In genomic region chr9:96884443-96884842, GRCh38 we compare ENCODE assay signal across 11 cellular contexts. TPM values are rescaled to one million over a fixed set of nuclear protein-coding genes. Genes with fewer than 3 reads are reported as not detected.
DNase-seq lines count a peak whose midpoint lies in the region; ATAC-seq and TF ChIP-seq lines count a peak whose summit lies in the region.
"Had no signal": no experiment of that assay in that cellular context is flagged by ENCODE, and none has a peak within 500 bp of the region (broad histone marks: within the 10 kb centered on the region; RNA-seq: fewer than 3 reads in every experiment).

No MANE protein-coding gene starts in this region.

- H3K4me1 ChIP-seq in stomach, result no peaks in the 10 kb centered on the region

- no peaks in the 10 kb centered on the region for H3K9me3 ChIP-seq in stomach

- peaks cover 4% of the 10 kb centered on the region for H3K4me1 Mint-ChIP-seq in activated CD8-positive, alpha-beta T cell treated with anti-CD3 and anti-CD28 coated beads for 36 hours (ENCODE audit: low read depth)
- H3K4me1 Mint-ChIP-seq in activated CD8-positive, alpha-beta T cell treated with anti-CD3 and anti-CD28 coated beads, Interleukin-2, amount 10 ng/mL, durations not matched to agents 7 days and 5 days (ENCODE audit: low read depth), result no peaks in the 10 kb centered on the region
- peaks cover 7% of the 10 kb centered on the region for H3K4me1 Mint-ChIP-seq in activated T-helper 2 cell treated with anti-CD3 and anti-CD28 coated beads, Interferon-gamma antibody, Interleukin-2, Interleukin-4, amounts not matched to agents 10 μg/mL and 5 μg/mL and 100 μg/mL, durations not matched to agents 14 hours and 24 hours and 36 hours (ENCODE audit: low read depth)
- H3K4me1 Mint-ChIP-seq: brain had no signal

- H3K36me3 Mint-ChIP-seq in activated CD8-positive, alpha-beta T cell treated with anti-CD3 and anti-CD28 coated beads for 36 hours (ENCODE audit: low read depth), result peaks cover 11% of the 10 kb centered on the region
- H3K36me3 Mint-ChIP-seq in activated CD8-positive, alpha-beta T cell treated with anti-CD3 and anti-CD28 coated beads, Interleukin-2, amount 10 ng/mL, durations not matched to agents 7 days and 5 days (ENCODE audit: low read depth), result peaks cover 5% of the 10 kb centered on the region
- H3K36me3 Mint-ChIP-seq in activated T-helper 2 cell treated with anti-CD3 and anti-CD28 coated beads, Interferon-gamma antibody, Interleukin-2, Interleukin-4, amounts not matched to agents 10 μg/mL and 5 μg/mL and 100 μg/mL, durations not matched to agents 14 hours and 24 hours and 36 hours (ENCODE audit: low read depth), result peaks cover 12% of the 10 kb centered on the region

- H3K4me3 ChIP-seq in stomach, result no peak overlapping the region

- no peaks in the 10 kb centered on the region for H3K27me3 ChIP-seq in stomach

- intact Hi-C loops in activated CD8-positive, alpha-beta T cell treated with anti-CD3 and anti-CD28 coated beads for 36 hours (cut with micrococcal nuclease), result no loop called here
- intact Hi-C loops in stomach (cut with DNase I; ENCODE audit: low total_unique reads), result no loop called here
- intact Hi-C loops in activated T-helper 2 cell treated with anti-CD3 and anti-CD28 coated beads, Interferon-gamma antibody, Interleukin-2, Interleukin-4, amounts not matched to agents 10 μg/mL and 5 μg/mL and 100 μg/mL, durations not matched to agents 14 hours and 24 hours and 36 hours (cut with micrococcal nuclease), result no loop called here

- POLR2A ChIA-PET in activated CD8-positive, alpha-beta T cell treated with anti-CD3 and anti-CD28 coated beads for 36 hours (lab: Charles Lee), result no interaction called here
- POLR2A ChIA-PET in activated CD8-positive, alpha-beta T cell treated with anti-CD3 and anti-CD28 coated beads, Interleukin-2, amount 10 ng/mL, durations not matched to agents 7 days and 5 days (lab: Charles Lee), result no interaction called here

- ATAC-seq in activated CD8-positive, alpha-beta T cell treated with anti-CD3 and anti-CD28 coated beads for 36 hours, result peak; percentile 39
- no peak for ATAC-seq in activated CD8-positive, alpha-beta T cell treated with anti-CD3 and anti-CD28 coated beads, Interleukin-2, amount 10 ng/mL, durations not matched to agents 7 days and 5 days
- ATAC-seq in GM21619 (IDR thresholded peaks at IDR 0.05; ENCODE audit: unreplicated experiment), result no peak

- DNase-seq in activated CD8-positive, alpha-beta T cell treated with anti-CD3 and anti-CD28 coated beads for 36 hours, result no peak
- DNase-seq in activated CD8-positive, alpha-beta T cell treated with anti-CD3 and anti-CD28 coated beads, Interleukin-2, amount 10 ng/mL, durations not matched to agents 7 days and 5 days, result no peak
- peak; percentile 84 for DNase-seq in SW480 (ENCODE audit: low spot score)
- DNase-seq in hepatic stellate cell (ENCODE audit: low spot score), result peak; percentile 53
- peak; percentile 47 for DNase-seq in stomach
- DNase-seq in activated T-helper 2 cell treated with anti-CD3 and anti-CD28 coated beads, Interferon-gamma antibody, Interleukin-2, Interleukin-4, amounts not matched to agents 10 μg/mL and 5 μg/mL and 100 μg/mL, durations not matched to agents 14 hours and 24 hours and 36 hours (ENCODE audit: low spot score), result no peak
- no peak for DNase-seq in SIG-M5 (lab: John Stamatoyannopoulos, UW)
- DNase-seq: RPMI8226 had no signal

- H3K4me3 Mint-ChIP-seq in activated CD8-positive, alpha-beta T cell treated with anti-CD3 and anti-CD28 coated beads for 36 hours, result no peak overlapping the region
- no peak overlapping the region for H3K4me3 Mint-ChIP-seq in activated CD8-positive, alpha-beta T cell treated with anti-CD3 and anti-CD28 coated beads, Interleukin-2, amount 10 ng/mL, durations not matched to agents 7 days and 5 days
- H3K4me3 Mint-ChIP-seq in activated T-helper 2 cell treated with anti-CD3 and anti-CD28 coated beads, Interferon-gamma antibody, Interleukin-2, Interleukin-4, amounts not matched to agents 10 μg/mL and 5 μg/mL and 100 μg/mL, durations not matched to agents 14 hours and 24 hours and 36 hours (ENCODE audit: low read depth), result no peak overlapping the region
- H3K4me3 Mint-ChIP-seq: brain had no signal

- WGBS in stomach, 5 donors, result 53 to 74% (median 61%) methylated on average over 2 of the region's 2 CpGs

- no peak for TF ChIP-seq EP300 in stomach (IDR thresholded peaks at IDR 0.05)

- TF ChIP-seq POLR2A in stomach (IDR thresholded peaks at IDR 0.05), result no peak

- H3K9me3 Mint-ChIP-seq in activated CD8-positive, alpha-beta T cell treated with anti-CD3 and anti-CD28 coated beads for 36 hours, result peaks cover 5% of the 10 kb centered on the region
- H3K9me3 Mint-ChIP-seq in activated CD8-positive, alpha-beta T cell treated with anti-CD3 and anti-CD28 coated beads, Interleukin-2, amount 10 ng/mL, durations not matched to agents 7 days and 5 days (ENCODE audit: insufficient read depth), result no peaks in the 10 kb centered on the region
- no peaks in the 10 kb centered on the region for H3K9me3 Mint-ChIP-seq in activated T-helper 2 cell treated with anti-CD3 and anti-CD28 coated beads, Interferon-gamma antibody, Interleukin-2, Interleukin-4, amounts not matched to agents 10 μg/mL and 5 μg/mL and 100 μg/mL, durations not matched to agents 14 hours and 24 hours and 36 hours

- no peak overlapping the region for H3K27ac ChIP-seq in stomach

- H3K36me3 ChIP-seq in stomach, result no peaks in the 10 kb centered on the region

- no peak for TF ChIP-seq CTCF in activated CD8-positive, alpha-beta T cell treated with anti-CD3 and anti-CD28 coated beads for 36 hours (IDR thresholded peaks at IDR 0.05)
- TF ChIP-seq CTCF in stomach (IDR thresholded peaks at IDR 0.05), result no peak

- H3K27me3 Mint-ChIP-seq in activated CD8-positive, alpha-beta T cell treated with anti-CD3 and anti-CD28 coated beads for 36 hours, result peaks cover 2% of the 10 kb centered on the region
- H3K27me3 Mint-ChIP-seq in activated CD8-positive, alpha-beta T cell treated with anti-CD3 and anti-CD28 coated beads, Interleukin-2, amount 10 ng/mL, durations not matched to agents 7 days and 5 days (ENCODE audit: low read depth), result peaks cover 6% of the 10 kb centered on the region
- peaks cover 2% of the 10 kb centered on the region for H3K27me3 Mint-ChIP-seq in activated T-helper 2 cell treated with anti-CD3 and anti-CD28 coated beads, Interferon-gamma antibody, Interleukin-2, Interleukin-4, amounts not matched to agents 10 μg/mL and 5 μg/mL and 100 μg/mL, durations not matched to agents 14 hours and 24 hours and 36 hours (ENCODE audit: low read depth)
- H3K27me3 Mint-ChIP-seq: brain had no signal

- no peak overlapping the region for H3K27ac Mint-ChIP-seq in activated CD8-positive, alpha-beta T cell treated with anti-CD3 and anti-CD28 coated beads for 36 hours
- no peak overlapping the region for H3K27ac Mint-ChIP-seq in activated CD8-positive, alpha-beta T cell treated with anti-CD3 and anti-CD28 coated beads, Interleukin-2, amount 10 ng/mL, durations not matched to agents 7 days and 5 days
- H3K27ac Mint-ChIP-seq in activated T-helper 2 cell treated with anti-CD3 and anti-CD28 coated beads, Interferon-gamma antibody, Interleukin-2, Interleukin-4, amounts not matched to agents 10 μg/mL and 5 μg/mL and 100 μg/mL, durations not matched to agents 14 hours and 24 hours and 36 hours, result no peak overlapping the region
- H3K27ac Mint-ChIP-seq: brain had no signal

- CTCF ChIA-PET in activated CD8-positive, alpha-beta T cell treated with anti-CD3 and anti-CD28 coated beads for 36 hours (lab: Charles Lee), result no interaction called here
- CTCF ChIA-PET in activated CD8-positive, alpha-beta T cell treated with anti-CD3 and anti-CD28 coated beads, Interleukin-2, amount 10 ng/mL, durations not matched to agents 7 days and 5 days (lab: Charles Lee), result interaction anchor here (1.1 to 1.7 kb wide), 2 partner anchors 9 to 28 kb away, joined by 3 read pairs; no protein-coding TSS in a partner anchor

RNA-seq across cellular contexts. Expression of gene ZNF782, which starts 30.1 kb away (rescaled TPM):
- total RNA-seq in activated CD8-positive, alpha-beta T cell treated with anti-CD3 and anti-CD28 coated beads for 36 hours, result 1 to 10 TPM; 4.7 to 5.0 TPM
- total RNA-seq in activated CD8-positive, alpha-beta T cell treated with anti-CD3 and anti-CD28 coated beads, Interleukin-2, amount 10 ng/mL, durations not matched to agents 7 days and 5 days, result 1 to 10 TPM; 3.9 to 4.3 TPM
- total RNA-seq in stomach, result 10 to 100 TPM; 10.7 to 32.7 (median 18.0) TPM
- polyA plus RNA-seq in stomach, result 10 to 100 TPM in 1 of 3 donors, 1 to 10 TPM in 2; 1.2 to 25.8 (median 1.9) TPM
- total RNA-seq in activated T-helper 2 cell treated with anti-CD3 and anti-CD28 coated beads, Interferon-gamma antibody, Interleukin-2, Interleukin-4, amounts not matched to agents 10 μg/mL and 5 μg/mL and 100 μg/mL, durations not matched to agents 14 hours and 24 hours and 36 hours, result 4.5 and 4.7 TPM in 2 replicates

RNA-seq across cellular contexts. Expression of gene NUTM2G, which starts 44.2 kb away (rescaled TPM):
- not detected for total RNA-seq in activated CD8-positive, alpha-beta T cell treated with anti-CD3 and anti-CD28 coated beads for 36 hours
- total RNA-seq in activated CD8-positive, alpha-beta T cell treated with anti-CD3 and anti-CD28 coated beads, Interleukin-2, amount 10 ng/mL, durations not matched to agents 7 days and 5 days, result not detected
- total RNA-seq in stomach, result not detected
- not detected for polyA plus RNA-seq in stomach
- not detected in 2 replicates for total RNA-seq in activated T-helper 2 cell treated with anti-CD3 and anti-CD28 coated beads, Interferon-gamma antibody, Interleukin-2, Interleukin-4, amounts not matched to agents 10 μg/mL and 5 μg/mL and 100 μg/mL, durations not matched to agents 14 hours and 24 hours and 36 hours
- total RNA-seq: osteocyte had no signal

Comparison
In these comparisons a context has a peak if more than half of its experiments do, and no peak if none do; other contexts are left out.
1. DNase-seq: peak in SW480 (single experiment), hepatic stellate cell (single experiment) and stomach (single experiment); none in activated CD8-positive, alpha-beta T cell treated with anti-CD3 and anti-CD28 coated beads for 36 hours (single experiment), activated CD8-positive, alpha-beta T cell treated with anti-CD3 and anti-CD28 coated beads, Interleukin-2, amount 10 ng/mL, durations not matched to agents 7 days and 5 days (single experiment), activated T-helper 2 cell treated with anti-CD3 and anti-CD28 coated beads, Interferon-gamma antibody, Interleukin-2, Interleukin-4, amounts not matched to agents 10 μg/mL and 5 μg/mL and 100 μg/mL, durations not matched to agents 14 hours and 24 hours and 36 hours (single experiment) and SIG-M5 (single experiment).